Comparison of ENCODE assay signal across 19 cellular contexts in the genomic region with DNA sequence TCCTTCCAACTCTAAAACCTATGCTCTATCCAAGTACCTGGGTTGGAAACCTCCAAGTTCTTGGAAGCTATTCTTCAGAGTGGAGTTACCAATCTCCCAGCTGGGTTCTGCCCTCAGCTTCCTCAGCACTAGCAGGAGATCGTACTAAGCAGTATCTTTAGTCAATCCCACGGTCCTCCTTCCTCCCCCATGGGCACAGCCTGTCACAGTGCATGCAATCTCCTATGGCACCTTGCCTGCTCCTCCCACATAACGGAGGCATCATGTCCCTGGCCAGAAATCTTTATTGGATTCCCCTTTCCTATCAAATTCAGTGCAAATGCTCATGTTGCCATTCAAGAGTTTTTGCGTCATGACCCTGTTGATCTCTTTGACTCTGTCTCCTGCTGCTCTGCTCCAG. TPM values are rescaled to one million over a fixed set of nuclear protein-coding genes. Genes with fewer than 3 reads are reported as not detected.
A peak's percentile ranks its signal among the peaks of the same experiment; 100 is the strongest.
DNase-seq lines count a peak whose midpoint lies in the region; ATAC-seq and TF ChIP-seq lines count a peak whose summit lies in the region.
"Had no signal": no experiment of that assay in that cellular context is flagged by ENCODE, and none has a peak within 500 bp of the region (broad histone marks: within the 10 kb centered on the region; RNA-seq: fewer than 3 reads in every experiment).

No MANE protein-coding gene starts in this region.

- H2AFZ ChIP-seq in GM23248 (no peak overlapping the region), parathyroid adenoma (peak overlapping the region; percentile 50)

- no peaks in the 10 kb centered on the region for H4K20me1 ChIP-seq in GM23248 (ENCODE audit: insufficient read depth)

- H3K27ac ChIP-seq in GM23248: no peak overlapping the region
- peak overlapping the region; percentile 47 for H3K27ac ChIP-seq in parathyroid adenoma
- H3K27ac ChIP-seq: A549 had no signal

- in situ Hi-C loops in GM23248 (cut with MboI): no loop called here

- H3K27me3 Mint-ChIP-seq in dendritic cell treated with granulocyte-macrophage colony-stimulating factor and Interleukin-4, amounts not matched to agents 40 ng/mL and 50 ng/mL, for 4 days: no peaks in the 10 kb centered on the region
- peaks cover 18% of the 10 kb centered on the region for H3K27me3 Mint-ChIP-seq in Caco-2 (ENCODE audit: insufficient read depth, unreplicated experiment)
- H3K27me3 Mint-ChIP-seq: CD8-positive, alpha-beta memory T cell had no signal

- H3K9me3 ChIP-seq in GM23248 (ENCODE audit: low read depth) (no peaks in the 10 kb centered on the region), parathyroid adenoma (ENCODE audit: control insufficient read depth, low read length) (no peaks in the 10 kb centered on the region), Caco-2 (peaks cover 18% of the 10 kb centered on the region)

- CTCF ChIA-PET in Caco-2 (lab: Charles Lee): no interaction called here

- no peaks in the 10 kb centered on the region for H3K9me3 Mint-ChIP-seq in dendritic cell treated with granulocyte-macrophage colony-stimulating factor and Interleukin-4, amounts not matched to agents 40 ng/mL and 50 ng/mL, for 4 days
- H3K9me3 Mint-ChIP-seq in Caco-2 (ENCODE audit: unreplicated experiment): peaks cover 19% of the 10 kb centered on the region

- peak overlapping the region; percentile 88 for H3K27ac Mint-ChIP-seq in dendritic cell treated with granulocyte-macrophage colony-stimulating factor and Interleukin-4, amounts not matched to agents 40 ng/mL and 50 ng/mL, for 4 days
- H3K27ac Mint-ChIP-seq in Caco-2 (ENCODE audit: unreplicated experiment): no peak overlapping the region
- H3K27ac Mint-ChIP-seq: CD14-positive monocyte had no signal

- H3K27me3 ChIP-seq in GM23248 (replicated peaks; ENCODE audit: insufficient read depth): no peaks in the 10 kb centered on the region; the same call in 1 of the 2 replicates
- H3K27me3 ChIP-seq in parathyroid adenoma (ENCODE audit: control insufficient read depth, insufficient read depth, low read length): no peaks in the 10 kb centered on the region
- no peaks in the 10 kb centered on the region for H3K27me3 ChIP-seq in Caco-2 (replicated peaks; ENCODE audit: control insufficient read depth, insufficient read depth, low read length)

- ATAC-seq in HG03469 (IDR thresholded peaks at IDR 0.05; ENCODE audit: unreplicated experiment): no peak
- ATAC-seq in HG03571 (IDR thresholded peaks at IDR 0.05; ENCODE audit: unreplicated experiment): no peak
- ATAC-seq: A549 had no signal

- no peak overlapping the region for H3K4me2 ChIP-seq in GM23248 (ENCODE audit: unreplicated experiment)
- no peak overlapping the region for H3K4me2 ChIP-seq in parathyroid adenoma (ENCODE audit: low read length)
- H3K4me2 ChIP-seq: A549 had no signal

- no peaks in the 10 kb centered on the region for H3K36me3 ChIP-seq in GM23248 (ENCODE audit: low read depth)
- H3K36me3 ChIP-seq in parathyroid adenoma (ENCODE audit: control insufficient read depth, insufficient read depth, low read length): no peaks in the 10 kb centered on the region
- H3K36me3 ChIP-seq in Caco-2 (ENCODE audit: control insufficient read depth, insufficient read depth, low read length): no peaks in the 10 kb centered on the region

- DNase-seq in Ammon's horn (ENCODE audit: low spot score) (peak; percentile 60), GM23248 (peak; percentile 22), NCI-H82 treated with DMSO at 0.1 percent for 48 hours (lab: John Stamatoyannopoulos, UW; ENCODE audit: unreplicated experiment) (no peak), Caco-2 (no peak)
- DNase-seq: Calu3; CD8-positive, alpha-beta memory T cell; DMS 273 treated with DMSO at 0.1 percent for 48 hours; HCEC 1CT; IMR-90 had no signal

- peaks cover under 1% of the 10 kb centered on the region for H3K36me3 Mint-ChIP-seq in dendritic cell treated with granulocyte-macrophage colony-stimulating factor and Interleukin-4, amounts not matched to agents 40 ng/mL and 50 ng/mL, for 4 days (ENCODE audit: low read depth)
- H3K36me3 Mint-ChIP-seq in Caco-2 (ENCODE audit: insufficient read depth, unreplicated experiment): peaks cover under 1% of the 10 kb centered on the region

- intact Hi-C loops in dendritic cell treated with granulocyte-macrophage colony-stimulating factor and Interleukin-4, amounts not matched to agents 40 ng/mL and 50 ng/mL, for 4 days (cut with micrococcal nuclease): no loop called here
- intact Hi-C loops in Caco-2 (cut with micrococcal nuclease; ENCODE audit: unreplicated experiment): no loop called here

- no peaks in the 10 kb centered on the region for H3K9me2 ChIP-seq in GM23248 (ENCODE audit: insufficient read depth)

- TF ChIP-seq CTCF in parathyroid adenoma (IDR thresholded peaks at IDR 0.05) (no peak), Caco-2 (IDR thresholded peaks at IDR 0.05; ENCODE audit: insufficient read depth in 1 of 2, low read depth in 1 of 2, low read length in 1 of 2, severe bottlenecking in 1 of 2, unreplicated experiment in 1 of 2) (no peak)

- WGBS in GM23248 (ENCODE audit: low coverage in 1 of 2, low lambda C conversion rate in 2 of 2, missing lambda C conversion rate in 2 of 2), 2 experiments: 24 to 26% methylated on average over 4 of the region's 4 CpGs

- H3K9ac ChIP-seq in GM23248: no peak overlapping the region
- H3K9ac ChIP-seq in parathyroid adenoma: no peak overlapping the region

- H3K4me1 ChIP-seq in GM23248 (ENCODE audit: insufficient read depth) (peaks cover 2% of the 10 kb centered on the region; the same call in 1 of the 2 replicates), parathyroid adenoma (peaks cover 14% of the 10 kb centered on the region), Caco-2 (no peaks in the 10 kb centered on the region)

- no peak overlapping the region for H3K4me3 Mint-ChIP-seq in dendritic cell treated with granulocyte-macrophage colony-stimulating factor and Interleukin-4, amounts not matched to agents 40 ng/mL and 50 ng/mL, for 4 days
- H3K4me3 Mint-ChIP-seq in Caco-2 (ENCODE audit: unreplicated experiment): no peak overlapping the region
- H3K4me3 Mint-ChIP-seq: CD14-positive monocyte had no signal

- POLR2A ChIA-PET in Caco-2 (lab: Charles Lee): no interaction called here

- H3K4me3 ChIP-seq in GM23248 (no peak overlapping the region), parathyroid adenoma (ENCODE audit: low read depth, low read length) (no peak overlapping the region), Caco-2 (ENCODE audit: low read depth, low read length) (no peak overlapping the region)
- H3K4me3 ChIP-seq: A549 had no signal

- BruUV-seq in Caco-2 (replicated peaks; lab: Mats Ljungman, UMichigan): no TSS peak

- H3K79me2 ChIP-seq in GM23248 (ENCODE audit: insufficient read depth) (no peaks in the 10 kb centered on the region), parathyroid adenoma (no peaks in the 10 kb centered on the region)

- H3K4me1 Mint-ChIP-seq in dendritic cell treated with granulocyte-macrophage colony-stimulating factor and Interleukin-4, amounts not matched to agents 40 ng/mL and 50 ng/mL, for 4 days (ENCODE audit: low read depth): peaks cover 89% of the 10 kb centered on the region
- H3K4me1 Mint-ChIP-seq in Caco-2 (ENCODE audit: low read depth, unreplicated experiment): no peaks in the 10 kb centered on the region

- H3F3A ChIP-seq in GM23248 (ENCODE audit: insufficient read depth): no peaks in the 10 kb centered on the region

RNA-seq across cellular contexts. Expression of a gene that starts 5.4 kb away (rescaled TPM):
- not detected in 2 replicates for total RNA-seq in GM23248 (2014; rRNA removed; shearing (Covaris generic))
- not detected in 2 replicates for polyA plus RNA-seq in GM23248 (2016; fragmentation: Nextera tagmentation; extraction: Ambion mirVana)
- total RNA-seq in Caco-2 (2022): 0.19 and 0.20 TPM in 2 replicates
- total RNA-seq: Daoy, HT-29, IMR-90 had no signal
- polyA plus RNA-seq: AG04450, IMR-90 had no signal

RNA-seq across cellular contexts. Expression of a gene that starts 6.1 kb away (rescaled TPM):
- total RNA-seq in GM23248 (2014; rRNA removed; shearing (Covaris generic)): not detected in 2 replicates
- not detected in 2 replicates for polyA plus RNA-seq in GM23248 (2016; fragmentation: Nextera tagmentation; extraction: Ambion mirVana)
- total RNA-seq in Caco-2 (2022): 0.73 and 1.3 TPM in 2 replicates
- total RNA-seq: Daoy, H4, IMR-90 had no signal
- polyA plus RNA-seq: CD8-positive, alpha-beta memory T cell had no signal

RNA-seq across cellular contexts. Expression of a gene that starts 21.8 kb away (rescaled TPM):
- total RNA-seq in GM23248 (2014; rRNA removed; shearing (Covaris generic)): 31.7 and 39.1 TPM in 2 replicates
- 43.5 and 46.0 TPM in 2 replicates for polyA plus RNA-seq in GM23248 (2016; fragmentation: Nextera tagmentation; extraction: Ambion mirVana)
- total RNA-seq in Caco-2 (2022): 31.6 and 32.8 TPM in 2 replicates

RNA-seq across cellular contexts. Expression of a gene that starts 34.0 kb away (rescaled TPM):
- total RNA-seq in GM23248 (2014; rRNA removed; shearing (Covaris generic)): 148 and 171 TPM in 2 replicates
- polyA plus RNA-seq in GM23248 (2016; fragmentation: Nextera tagmentation; extraction: Ambion mirVana): 61.5 and 72.1 TPM in 2 replicates
- total RNA-seq in Caco-2 (2022): 223 and 229 TPM in 2 replicates

RNA-seq across cellular contexts. Expression of a gene that starts 48.0 kb away (rescaled TPM):
- 17.3 and 26.2 TPM in 2 replicates for total RNA-seq in GM23248 (2014; rRNA removed; shearing (Covaris generic))
- 23.6 and 26.0 TPM in 2 replicates for polyA plus RNA-seq in GM23248 (2016; fragmentation: Nextera tagmentation; extraction: Ambion mirVana)
- total RNA-seq in Caco-2 (2022): 119 and 127 TPM in 2 replicates

Comparison
In these comparisons a context has a peak if more than half of its experiments do, and no peak if none do; other contexts are left out.
1. DNase-seq: peak in Ammon's horn (single experiment) and GM23248 (single experiment); none in NCI-H82 treated with DMSO at 0.1 percent for 48 hours (single experiment) and Caco-2 (0 of 2).